22 cellular contexts compared by ENCODE assay signal in the genomic region with DNA sequence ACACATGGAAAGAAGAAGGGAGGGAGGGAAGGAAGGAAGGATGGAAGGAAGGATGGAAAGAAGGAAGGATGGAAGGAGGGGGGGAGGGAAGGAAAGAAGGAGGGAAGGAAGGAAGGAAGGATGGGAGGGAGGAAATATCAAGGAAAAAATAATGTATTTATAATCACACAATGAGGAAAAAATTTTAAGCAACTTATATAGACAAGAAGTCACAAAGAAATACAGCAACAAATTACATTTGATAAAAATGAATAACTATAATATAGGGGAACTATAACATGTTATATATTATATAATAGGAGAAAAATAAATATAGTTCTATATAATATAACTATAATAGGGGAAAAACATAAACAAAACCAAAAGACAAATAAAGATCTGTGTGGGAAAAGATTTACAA.
DNase-seq lines count a peak whose midpoint lies in the region; ATAC-seq, FAIRE-seq and TF ChIP-seq lines count a peak whose summit lies in the region.
"Had no signal": no experiment of that assay in that cellular context is flagged by ENCODE, and none has a peak within 500 bp of the region (broad histone marks: within the 10 kb centered on the region; RNA-seq: fewer than 3 reads in every experiment).

No MANE protein-coding gene starts in this region.

- POLR2A ChIA-PET in K562 (lab: Yijun Ruan, JAX): no interaction called here

- H2AFZ ChIP-seq in K562 (ENCODE audit: low read depth, low read length) (no peak overlapping the region), mammary epithelial cell (ENCODE audit: low read depth, low read length) (no peak overlapping the region)
- H2AFZ ChIP-seq: GM23338 had no signal

- H3K9me1 ChIP-seq in K562 (ENCODE audit: control insufficient read depth, insufficient read depth, low read length): no peaks in the 10 kb centered on the region

- no peaks in the 10 kb centered on the region for H4K20me1 ChIP-seq in K562 (replicated peaks; ENCODE audit: control insufficient read depth, insufficient read depth, low read length)
- no peaks in the 10 kb centered on the region for H4K20me1 ChIP-seq in mammary epithelial cell (ENCODE audit: insufficient read depth, low read length)
- H4K20me1 ChIP-seq: BLaER1 had no signal

- H3K27me3 ChIP-seq in K562 (ENCODE audit: control insufficient read depth in 2 of 2, insufficient read depth in 2 of 2, low read length in 2 of 2) (no peaks in the 10 kb centered on the region; a peak in 1 of 5 replicates), dorsolateral prefrontal cortex (no peaks in the 10 kb centered on the region), layer of hippocampus (ENCODE audit: control insufficient read depth, insufficient read depth, low read length) (no peaks in the 10 kb centered on the region), mammary epithelial cell (ENCODE audit: insufficient read depth, low read length) (peaks cover 3% of the 10 kb centered on the region)
- H3K27me3 ChIP-seq: BLaER1 had no signal

- H3K4me3 ChIP-seq in K562 (no peak overlapping the region), dorsolateral prefrontal cortex (peak overlapping the region in 1 of 59 donors; percentile 12), mammary epithelial cell (replicated peaks in 1 of 3; ENCODE audit: insufficient read depth in 1 of 3, low read depth in 2 of 3, low read length in 3 of 3) (no peak overlapping the region)
- H3K4me3 ChIP-seq: BLaER1, GM23338 had no signal

- FAIRE-seq in A204.1 (lab: Jason Lieb, UNC) (peak; percentile 68), K562 (lab: Jason Lieb, UNC) (no peak)
- FAIRE-seq: G401.6, GM12892, GM19239 had no signal

- dilution Hi-C loops in mammary epithelial cell (cut with HindIII; ENCODE audit: low sequenced_read_pairs): no loop called here

- in situ Hi-C loops in K562 (cut with MboI) (no loop called here), mammary epithelial cell (cut with MboI; ENCODE audit: low sequenced_read_pairs in 2 of 2) (no loop called here)

- CTCF ChIA-PET in K562 (lab: Yijun Ruan, JAX; ENCODE audit: low intra/inter-chr PET ratio) (no interaction called here), mammary epithelial cell (lab: Charles Lee; ENCODE audit: low non-redundant PET) (no interaction called here)

- ATAC-seq in K562 (no peak), HG03039 (IDR thresholded peaks at IDR 0.05; ENCODE audit: unreplicated experiment) (no peak)
- ATAC-seq: CD8-positive, alpha-beta T cell; GM23338 had no signal

- H3K4me1 ChIP-seq in K562 (replicated peaks in 1 of 2; ENCODE audit: control insufficient read depth in 2 of 2, insufficient read depth in 2 of 2, low read length in 2 of 2) (no peaks in the 10 kb centered on the region), mammary epithelial cell (ENCODE audit: insufficient read depth, low read length) (no peaks in the 10 kb centered on the region)
- H3K4me1 ChIP-seq: BLaER1, Caco-2 had no signal

- H3K9me3 ChIP-seq in K562 (replicated peaks; ENCODE audit: control insufficient read depth, insufficient read depth, low read depth, low read length) (no peaks in the 10 kb centered on the region), mammary epithelial cell (replicated peaks; ENCODE audit: insufficient read depth, low read length) (no peaks in the 10 kb centered on the region)
- H3K9me3 ChIP-seq: BLaER1, Caco-2 had no signal

- DNase-seq in K562 (ENCODE audit: extremely low read depth in 1 of 4, low spot score in 3 of 4) (no peak), dorsolateral prefrontal cortex (no peak), mammary epithelial cell (no peak), NCI-H1417 (lab: John Stamatoyannopoulos, UW) (no peak), medulla oblongata (ENCODE audit: extremely low spot score) (no peak)
- DNase-seq: 8988T; Caco-2; CD4-positive, CD25-positive, alpha-beta regulatory T cell; CD8-positive, alpha-beta T cell; DMS153; DND-41; H9; HFFc6 had no signal

- BruUV-seq in K562 (replicated peaks; lab: Mats Ljungman, UMichigan) (no TSS peak), mammary epithelial cell (replicated peaks; lab: Mats Ljungman, UMichigan) (no TSS peak)

- H3K9ac ChIP-seq in K562 (ENCODE audit: insufficient read depth in 1 of 2, low read depth in 2 of 2, low read length in 2 of 2) (no peak overlapping the region), mammary epithelial cell (ENCODE audit: insufficient read depth, low read length) (no peak overlapping the region)
- H3K9ac ChIP-seq: BLaER1 had no signal

- intact Hi-C loops in K562 (cut with micrococcal nuclease) (no loop called here), dorsolateral prefrontal cortex (cut with DNase I) (loop anchor here in 1 of 2 donors (10.0 kb wide), 1 partner anchor 490 kb away; a partner anchor contains a TSS), mammary epithelial cell (cut with micrococcal nuclease) (no loop called here)

- TF ChIP-seq POLR2A in K562 (conservative IDR thresholded peaks at IDR 0.05): no peak

- no peak for TF ChIP-seq EP300 in K562 (IDR thresholded peaks at IDR 0.05; ENCODE audit: low read length)

- TF ChIP-seq RAD21 in K562 (CRISPR knock-in tag; conservative IDR thresholded peaks at IDR 0.05 in 1 of 2, IDR thresholded peaks at IDR 0.05 in 1 of 2): no peak

- H3K4me2 ChIP-seq in K562 (ENCODE audit: insufficient read depth, low read length) (no peak overlapping the region), mammary epithelial cell (ENCODE audit: insufficient read depth, low read depth, low read length) (no peak overlapping the region)
- H3K4me2 ChIP-seq: BLaER1, GM23338 had no signal

- no peaks in the 10 kb centered on the region for H3K36me3 ChIP-seq in K562 (ENCODE audit: control insufficient read depth, insufficient read depth, low read length)
- H3K36me3 ChIP-seq in mammary epithelial cell (ENCODE audit: insufficient read depth, low read length): no peaks in the 10 kb centered on the region
- H3K36me3 ChIP-seq: BLaER1 had no signal

- H3K27ac ChIP-seq in K562 (ENCODE audit: extremely low read depth, low read depth, low read length): no peak overlapping the region
- peak overlapping the region in 57 of 59 donors; percentile 46 to 98 (median 87) for H3K27ac ChIP-seq in dorsolateral prefrontal cortex
- H3K27ac ChIP-seq in layer of hippocampus (ENCODE audit: low read depth, low read length): peak overlapping the region; percentile 84
- H3K27ac ChIP-seq in mammary epithelial cell (ENCODE audit: insufficient read depth, low read depth, low read length): no peak overlapping the region
- H3K27ac ChIP-seq: BLaER1, C4-2B had no signal

- TF ChIP-seq CTCF in K562 (IDR thresholded peaks at IDR 0.05 in 2 of 3, conservative IDR thresholded peaks at IDR 0.05 in 1 of 3; ENCODE audit: insufficient read depth in 2 of 3, low read depth in 1 of 3, low read length in 3 of 3): no peak
- TF ChIP-seq CTCF in dorsolateral prefrontal cortex (IDR thresholded peaks at IDR 0.05 in 54 of 56, conservative IDR thresholded peaks at IDR 0.05 in 2 of 56; ENCODE audit: low read depth in 1 of 56, partially characterized antibody in 56 of 56): no peak
- TF ChIP-seq CTCF in mammary epithelial cell (conservative IDR thresholded peaks at IDR 0.05 in 1 of 2, IDR thresholded peaks at IDR 0.05 in 1 of 2; ENCODE audit: extremely low read depth in 1 of 2, insufficient read depth in 1 of 2, low read depth in 1 of 2, low read length in 2 of 2): no peak

- H3K79me2 ChIP-seq in K562 (ENCODE audit: control insufficient read depth, insufficient read depth, low read length): no peaks in the 10 kb centered on the region
- no peaks in the 10 kb centered on the region for H3K79me2 ChIP-seq in mammary epithelial cell (ENCODE audit: insufficient read depth, low read length)

TF ChIP-seq in K562, 482 proteins besides CTCF, POLR2A, EP300 and RAD21:
- peak; percentile 80 for TF ChIP-seq PCBP2 (IDR thresholded peaks at IDR 0.05; ENCODE audit: low read depth, low read length, poor library complexity, severe bottlenecking)
- TF ChIP-seq PYGO2 (tag; IDR thresholded peaks at IDR 0.05): no peak
TF ChIP-seq in K562: peak in this region for 1.

Comparison
In these comparisons a context has a peak if more than half of its experiments do, and no peak if none do; other contexts are left out.
1. H3K27ac ChIP-seq: peak in dorsolateral prefrontal cortex (57 of 59) and layer of hippocampus (single experiment); none in K562 (single experiment) and mammary epithelial cell (single experiment).